ENCODE assay signal across 25 cellular contexts in the genomic region with DNA sequence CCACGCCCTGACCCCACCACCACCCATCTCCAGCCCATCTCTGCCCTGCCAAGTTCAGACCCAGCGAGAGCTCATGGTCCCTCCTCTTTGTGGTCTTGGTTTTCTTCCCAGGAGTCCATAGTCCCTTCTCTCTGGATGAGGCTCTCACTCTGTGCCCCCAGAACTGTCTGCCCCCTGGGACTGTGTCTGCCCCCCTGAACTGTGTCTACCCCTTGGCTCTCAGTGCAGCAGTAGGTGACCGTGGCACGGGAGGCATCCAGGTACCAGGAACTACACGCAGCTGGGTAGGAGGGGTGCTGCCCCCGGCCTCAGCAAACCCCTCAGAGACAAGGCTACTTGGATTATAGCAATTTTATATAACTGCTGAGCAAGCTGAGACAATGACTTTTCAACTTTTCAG. TPM values are rescaled to one million over a fixed set of nuclear protein-coding genes. Genes with fewer than 3 reads are reported as not detected.
"Had no signal": no experiment of that assay in that cellular context is flagged by ENCODE, and none has a peak within 500 bp of the region (broad histone marks: within the 10 kb centered on the region; RNA-seq: fewer than 3 reads in every experiment).

No MANE protein-coding gene starts in this region.

- H3K27ac ChIP-seq: heart right ventricle, hepatocyte, left ventricle myocardium inferior, parathyroid adenoma, right atrium auricular region, right lobe of liver, stomach, testis, thyroid gland, transverse colon, upper lobe of left lung had no signal

- H3K36me3 Mint-ChIP-seq: mesothelial cell of epicardium, naive B cell had no signal

- H3K4me3 Mint-ChIP-seq: mesothelial cell of epicardium; nephron; neural crest cell; stimulated activated naive B cell treated with anti-CD40 and anti-IgM and Interleukin-4, amounts not matched to agents 10 μg/mL and 1 μg/mL and 100 μg/mL, for 72 hours had no signal

- DNase-seq: heart right ventricle; left ventricle myocardium inferior; naive B cell; right lobe of liver; stimulated activated CD4-positive, alpha-beta T cell treated with anti-CD3 and anti-CD28 coated beads, Interleukin-2, amount 100 ng/mL, for 24 hours; stimulated activated CD4-positive, alpha-beta T cell treated with anti-CD3 and anti-CD28 coated beads, Interleukin-4, amount 100 ng/mL, for 1 hour; stimulated activated naive B cell treated with anti-CD40 and anti-IgM and Interleukin-4, amounts not matched to agents 10 μg/mL and 1 μg/mL and 100 μg/mL, for 72 hours; stimulated activated naive CD8-positive, alpha-beta T cell treated with anti-CD3 and anti-CD28 coated beads, Interleukin-15, Interleukin-2, amounts not matched to agents 100 U/mL and 50 U/mL, for 24 hours; stomach; testis; thyroid gland; transverse colon; upper lobe of left lung had no signal

- H3K4me3 ChIP-seq: heart right ventricle, hepatocyte, left ventricle myocardium inferior, lung, right atrium auricular region, right lobe of liver, smooth muscle cell, stomach, testis, thyroid gland, transverse colon, upper lobe of left lung had no signal

- H3K9me3 Mint-ChIP-seq: mesothelial cell of epicardium, nephron, neural crest cell had no signal

- H3K4me1 ChIP-seq: heart right ventricle, left ventricle myocardium inferior, parathyroid adenoma, right atrium auricular region, stomach, testis, thyroid gland, transverse colon, upper lobe of left lung had no signal

- H3K9ac ChIP-seq: parathyroid adenoma had no signal

- ATAC-seq: right lobe of liver; stimulated activated naive B cell treated with anti-CD40 and anti-IgM and Interleukin-4, amounts not matched to agents 10 μg/mL and 1 μg/mL and 100 μg/mL, for 72 hours; stimulated activated naive CD8-positive, alpha-beta T cell treated with anti-CD3 and anti-CD28 coated beads, Interleukin-15, Interleukin-2, amounts not matched to agents 100 U/mL and 50 U/mL, for 24 hours had no signal

- H3K27ac Mint-ChIP-seq: mesothelial cell of epicardium, nephron had no signal

- H2AFZ ChIP-seq: hepatocyte, parathyroid adenoma had no signal

- H3K36me3 ChIP-seq: heart right ventricle, left ventricle myocardium inferior, right atrium auricular region, right lobe of liver, stomach, thyroid gland, transverse colon, upper lobe of left lung had no signal

- H3K9me3 ChIP-seq: heart right ventricle, left ventricle myocardium inferior, right atrium auricular region, right lobe of liver, stomach, testis, thyroid gland, transverse colon, upper lobe of left lung had no signal

- H3K4me2 ChIP-seq: hepatocyte, smooth muscle cell had no signal

- H3K4me1 Mint-ChIP-seq: mesothelial cell of epicardium, nephron, neural crest cell had no signal

- H3K79me2 ChIP-seq: hepatocyte, parathyroid adenoma had no signal

- H3K27me3 ChIP-seq: right atrium auricular region, right lobe of liver, testis, thyroid gland, upper lobe of left lung had no signal

RNA-seq across cellular contexts. Expression of a gene that starts 23.6 kb away (rescaled TPM):
- total RNA-seq: left ventricle myocardium inferior, lower leg skin, mononuclear cell, pulmonary artery endothelial cell, renal cortical epithelial cell, right atrium auricular region, smooth muscle cell, transverse colon had no signal
- polyA plus RNA-seq: smooth muscle cell, stomach had no signal
